19 cellular contexts compared by ENCODE assay signal in genomic region chr17:19551148-19551547, GRCh38. TPM values are rescaled to one million over a fixed set of nuclear protein-coding genes. Genes with fewer than 3 reads are reported as not detected.
A peak's percentile ranks its signal among the peaks of the same experiment; 100 is the strongest.
DNase-seq lines count a peak whose midpoint lies in the region; ATAC-seq, FAIRE-seq and TF ChIP-seq lines count a peak whose summit lies in the region.
"Had no signal": no experiment of that assay in that cellular context is flagged by ENCODE, and none has a peak within 500 bp of the region (broad histone marks: within the 10 kb centered on the region; RNA-seq: fewer than 3 reads in every experiment).

No MANE protein-coding gene starts in this region.

- no peaks in the 10 kb centered on the region for H3K27me3 ChIP-seq in upper lobe of right lung
- H3K27me3 ChIP-seq in MM.1S (replicated peaks; ENCODE audit: insufficient read depth, low read length) = no peaks in the 10 kb centered on the region
- H3K27me3 ChIP-seq: BE2C had no signal

- FAIRE-seq in kidney (lab: Jason Lieb, UNC) = no peak
- FAIRE-seq: D721Med, HTR-8/SVneo had no signal

- H3K4me3 ChIP-seq in kidney (ENCODE audit: low read length in 2 of 2) (no peak overlapping the region), mucosa of descending colon (no peak overlapping the region), upper lobe of right lung (no peak overlapping the region), MM.1S (ENCODE audit: low read length) (no peak overlapping the region)

- intact Hi-C loops in kidney (cut with DNase I) (no loop called here), mucosa of descending colon (cut with DNase I, micrococcal nuclease) (no loop called here), upper lobe of right lung (cut with DNase I) (no loop called here)

- TF ChIP-seq CTCF in kidney (IDR thresholded peaks at IDR 0.05; ENCODE audit: borderline replicate concordance, extremely low read depth, insufficient read depth) (no peak), mucosa of descending colon (IDR thresholded peaks at IDR 0.05) (no peak), upper lobe of right lung (IDR thresholded peaks at IDR 0.05) (no peak), MM.1S (IDR thresholded peaks at IDR 0.05; ENCODE audit: low read length) (no peak)

- H4K20me1 ChIP-seq in MM.1S (ENCODE audit: insufficient read depth, low read length) = no peaks in the 10 kb centered on the region

- no peaks in the 10 kb centered on the region for H3K79me2 ChIP-seq in MM.1S (ENCODE audit: low read length)

- H3F3A ChIP-seq in MM.1S (ENCODE audit: insufficient read depth, low read length) = no peaks in the 10 kb centered on the region

- peaks cover 38 to 63% of the 10 kb centered on the region in 2 donors for H3K4me1 ChIP-seq in kidney (ENCODE audit: control insufficient read depth in 1 of 2, insufficient read depth in 1 of 2, low read depth in 1 of 2, low read length in 2 of 2)
- H3K4me1 ChIP-seq in mucosa of descending colon (ENCODE audit: low read depth) = peaks cover 11% of the 10 kb centered on the region
- H3K4me1 ChIP-seq in upper lobe of right lung = peaks cover 3% of the 10 kb centered on the region
- no peaks in the 10 kb centered on the region for H3K4me1 ChIP-seq in MM.1S (ENCODE audit: low read length)
- H3K4me1 ChIP-seq: BE2C had no signal

- H3K36me3 ChIP-seq in kidney (ENCODE audit: control insufficient read depth in 1 of 2, insufficient read depth in 2 of 2, low read length in 2 of 2) (peaks cover 6 to 24% of the 10 kb centered on the region in 2 donors), mucosa of descending colon (ENCODE audit: low read depth) (no peaks in the 10 kb centered on the region), upper lobe of right lung (no peaks in the 10 kb centered on the region), MM.1S (replicated peaks; ENCODE audit: insufficient read depth, low read length) (no peaks in the 10 kb centered on the region)
- H3K36me3 ChIP-seq: BE2C had no signal

- peak; percentile 9 for DNase-seq in NCI-H345 (lab: John Stamatoyannopoulos, UW)
- DNase-seq in NCI-H345 treated with DMSO at 0.1 percent for 48 hours (lab: John Stamatoyannopoulos, UW; ENCODE audit: unreplicated experiment) = no peak
- DNase-seq in kidney = no peak
- no peak for DNase-seq in mucosa of descending colon
- no peak for DNase-seq in upper lobe of right lung
- no peak for DNase-seq in C1 segment of cervical spinal cord (lab: John Stamatoyannopoulos, UW)
- DNase-seq in activated CD4-positive, alpha-beta T cell treated with anti-CD3 and anti-CD28 coated beads, Interleukin-2, amount 50 U/mL, for 48 hours = no peak
- no peak for DNase-seq in MM.1S
- DNase-seq: 8988T; BE2C; CD4-positive, alpha-beta memory T cell; DMS79; HCEC 1CT; NCI-H187; NCI-H446 had no signal

- no peak overlapping the region for H3K4me2 ChIP-seq in MM.1S (ENCODE audit: low read depth, low read length)

- ATAC-seq in mucosa of descending colon = peak; percentile 54
- peak; percentile 11 for ATAC-seq in upper lobe of right lung
- ATAC-seq: Panc1 had no signal

- no peak overlapping the region for H2AFZ ChIP-seq in MM.1S (ENCODE audit: low read length)

- H3K9ac ChIP-seq in kidney (ENCODE audit: low read length in 2 of 2) (peak overlapping the region in 1 of 2 donors; percentile 51), MM.1S (ENCODE audit: low read length) (no peak overlapping the region)

- no peaks in the 10 kb centered on the region for H3K9me3 ChIP-seq in kidney (ENCODE audit: control insufficient read depth in 1 of 2, low read length in 2 of 2)
- no peaks in the 10 kb centered on the region for H3K9me3 ChIP-seq in mucosa of descending colon
- H3K9me3 ChIP-seq in upper lobe of right lung = no peaks in the 10 kb centered on the region
- H3K9me3 ChIP-seq in MM.1S (replicated peaks; ENCODE audit: insufficient read depth, low read length) = no peaks in the 10 kb centered on the region
- H3K9me3 ChIP-seq: BE2C had no signal

- peak overlapping the region; percentile 95 to 96 for H3K27ac ChIP-seq in kidney (ENCODE audit: low read depth in 2 of 2, low read length in 2 of 2)
- no peak overlapping the region for H3K27ac ChIP-seq in upper lobe of right lung
- H3K27ac ChIP-seq in MM.1S (ENCODE audit: low read length) = no peak overlapping the region
- H3K27ac ChIP-seq: HL-60 had no signal

- no peaks in the 10 kb centered on the region for H3K9me2 ChIP-seq in MM.1S (replicated peaks; ENCODE audit: insufficient read depth, low read length)

RNA-seq across cellular contexts. Expression of gene SLC47A1, which starts 17.5 kb away (rescaled TPM):
- total RNA-seq in kidney = 26.0 TPM
- 94.8 TPM for polyA plus RNA-seq in kidney (ENCODE audit: insufficient read depth, low read depth, low replicate concordance)
- 1 to 10 TPM; 1.0 to 2.9 (median 2.3) TPM for total RNA-seq in mucosa of descending colon
- total RNA-seq in upper lobe of right lung = 13.4 TPM
- polyA plus RNA-seq: CD4-positive, alpha-beta memory T cell had no signal

Comparison
In these comparisons a context has a peak if more than half of its experiments do, and no peak if none do; other contexts are left out.
1. H3K27ac ChIP-seq: peak in kidney (2 of 2); none in upper lobe of right lung (single experiment) and MM.1S (single experiment).